18 cellular contexts compared by ENCODE assay signal in genomic region chr1:165560834-165561233, GRCh38. TPM values are rescaled to one million over a fixed set of nuclear protein-coding genes. Genes with fewer than 3 reads are reported as not detected.
"Had no signal": no experiment of that assay in that cellular context is flagged by ENCODE, and none has a peak within 500 bp of the region (broad histone marks: within the 10 kb centered on the region; RNA-seq: fewer than 3 reads in every experiment).

No MANE protein-coding gene starts in this region.

- H3K27me3 ChIP-seq: breast epithelium had no signal

- H3K9me3 ChIP-seq: breast epithelium, esophagus squamous epithelium, lower lobe of right lung had no signal

- H3K36me3 ChIP-seq: breast epithelium, esophagus squamous epithelium, lower lobe of right lung, WERI-Rb-1 had no signal

- ATAC-seq: lower lobe of right lung; stimulated activated naive B cell treated with anti-CD40 and anti-IgM and Interleukin-4, amounts not matched to agents 10 μg/mL and 1 μg/mL and 100 μg/mL, for 72 hours had no signal

- H3K27ac ChIP-seq: breast epithelium, dorsolateral prefrontal cortex, esophagus squamous epithelium, lower lobe of right lung, WERI-Rb-1 had no signal

- DNase-seq: activated CD4-positive, alpha-beta T cell treated with anti-CD3 and anti-CD28 coated beads for 4 hours; activated naive CD4-positive, alpha-beta T cell; aorta; dorsolateral prefrontal cortex; esophagus squamous epithelium; foreskin fibroblast; kidney; lower lobe of right lung; naive B cell; posterior cingulate gyrus; stimulated activated naive B cell treated with anti-CD40 and anti-IgM and Interleukin-4, amounts not matched to agents 10 μg/mL and 1 μg/mL and 100 μg/mL, for 72 hours; T-helper 1 cell; trophoblast cell; WERI-Rb-1 had no signal

- H3K4me1 ChIP-seq: breast epithelium, esophagus squamous epithelium, lower lobe of right lung had no signal

- H3K4me3 ChIP-seq: breast epithelium, dorsolateral prefrontal cortex, esophagus squamous epithelium, lower lobe of right lung, smooth muscle cell had no signal

RNA-seq across cellular contexts. Expression of gene LRRC52, which starts 17.0 kb away (rescaled TPM):
- total RNA-seq: activated T-helper 1 cell treated with anti-CD3 and anti-CD28 coated beads, Interleukin-12 subunit alpha, Interleukin-12 subunit beta, Interleukin-2, Interleukin-4 antibody, amounts not matched to agents 30 ng/mL and 10 ng/mL and 1 ng/mL, durations not matched to agents 14 hours and 24 hours and 36 hours; aorta; breast epithelium; esophagus squamous epithelium; kidney; smooth muscle cell; subcutaneous adipose tissue had no signal
- polyA plus RNA-seq: aorta, smooth muscle cell had no signal
